ENCODE assay signal across 23 cellular contexts in genomic region chr2:239629936-239630617, GRCh38.
DNase-seq lines count a peak whose midpoint lies in the region; ATAC-seq, FAIRE-seq and TF ChIP-seq lines count a peak whose summit lies in the region.
"Had no signal": no experiment of that assay in that cellular context is flagged by ENCODE, and none has a peak within 500 bp of the region (broad histone marks: within the 10 kb centered on the region; RNA-seq: fewer than 3 reads in every experiment).

No MANE protein-coding gene starts in this region.

- no peak for TF ChIP-seq EP300 in A549 (IDR thresholded peaks at IDR 0.05)

- H3K27ac ChIP-seq in A549 = peak overlapping the region; percentile 77 to 87
- H3K27ac ChIP-seq: epithelial cell of prostate, spleen, vagina had no signal

- no peaks in the 10 kb centered on the region for H3K9me3 Mint-ChIP-seq in chondrocyte (ENCODE audit: low read depth)
- H3K9me3 Mint-ChIP-seq: activated CD4-positive, alpha-beta T cell treated with anti-CD3 and anti-CD28 coated beads, Interleukin-2, amount 10 ng/mL, durations not matched to agents 7 days and 5 days had no signal

- ATAC-seq in A549 = no peak
- no peak for ATAC-seq in GM18870 (IDR thresholded peaks at IDR 0.05; ENCODE audit: unreplicated experiment)

- TF ChIP-seq CTCF in A549 (IDR thresholded peaks at IDR 0.05) (no peak), chondrocyte (IDR thresholded peaks at IDR 0.05) (no peak)

- POLR2A ChIA-PET in A549 (lab: Yijun Ruan, JAX) = interaction anchor here (0.6 to 1.5 kb wide), 4 partner anchors 16 to 297 kb away, joined by 4 to 13 read pairs (median 8); partner anchors contain the start of gene HDAC4

- H3K4me3 ChIP-seq in A549 = no peak overlapping the region
- H3K4me3 ChIP-seq: dorsolateral prefrontal cortex, spleen, vagina had no signal

- no peak for FAIRE-seq in A549 (lab: Jason Lieb, UNC)
- FAIRE-seq: H1 had no signal

- H3K4me1 ChIP-seq in A549 = peaks cover 20% of the 10 kb centered on the region

- no peaks in the 10 kb centered on the region for H3K9me3 ChIP-seq in A549
- H3K9me3 ChIP-seq: spleen, vagina had no signal

- 64% methylated on average over 7 of the region's 7 CpGs for WGBS in A549 (ENCODE audit: missing lambda C conversion rate)

- peaks cover 8% of the 10 kb centered on the region for H3K4me1 Mint-ChIP-seq in chondrocyte (ENCODE audit: low read depth)

- in situ Hi-C loops in KBM-7 (cut with MboI; ENCODE audit: low pct_unique_long_range_greater_than_20kb, low sequenced_read_pairs) = no loop called here

- CTCF ChIA-PET in A549 (lab: Yijun Ruan, JAX) = no interaction called here

- peak overlapping the region; percentile 86 for H3K27ac Mint-ChIP-seq in chondrocyte (ENCODE audit: unreplicated experiment)
- H3K27ac Mint-ChIP-seq: activated CD4-positive, alpha-beta T cell treated with anti-CD3 and anti-CD28 coated beads, Interleukin-2, amount 10 ng/mL, durations not matched to agents 7 days and 5 days; nephron progenitor cell; progenitor cell of endocrine pancreas had no signal

- no peak for TF ChIP-seq RAD21 in A549 (conservative IDR thresholded peaks at IDR 0.05 in 1 of 2, IDR thresholded peaks at IDR 0.05 in 1 of 2)

- H3K27me3 Mint-ChIP-seq in chondrocyte (ENCODE audit: low read depth) = peaks cover 4% of the 10 kb centered on the region

- DNase-seq in A549 (ENCODE audit: low read depth in 1 of 2, low spot score in 1 of 2) (no peak), GM03348 (ENCODE audit: low spot score) (peak; percentile 26), chondrocyte (ENCODE audit: low spot score) (no peak), mucosa of gallbladder (ENCODE audit: low spot score) (peak; percentile 8), activated gamma-delta T cell (lab: John Stamatoyannopoulos, UW) (no peak), cerebellar cortex (ENCODE audit: low spot score) (no peak), KBM-7 (no peak)
- DNase-seq: activated CD4-positive, alpha-beta T cell treated with anti-CD3 and anti-CD28 coated beads, Interleukin-2, amount 10 ng/mL, durations not matched to agents 7 days and 5 days; activated CD8-positive, alpha-beta memory T cell treated with anti-CD3 and anti-CD28 coated beads, Interleukin-2, amount 50 U/mL, for 4 hours; activated effector memory CD4-positive, alpha-beta T cell treated with anti-CD3 and anti-CD28 coated beads, Interleukin-2, amount 50 U/mL, for 16 hours; DMS153; MM.1S; NCI-H1694; nephron progenitor cell; OCI-M1; SIG-M5; spleen had no signal

- TF ChIP-seq POLR2A in A549 (IDR thresholded peaks at IDR 0.05; ENCODE audit: low read length) = no peak

- H3K4me3 Mint-ChIP-seq in chondrocyte (ENCODE audit: unreplicated experiment) = no peak overlapping the region
- H3K4me3 Mint-ChIP-seq: activated CD4-positive, alpha-beta T cell treated with anti-CD3 and anti-CD28 coated beads, Interleukin-2, amount 10 ng/mL, durations not matched to agents 7 days and 5 days; nephron progenitor cell had no signal

- peak overlapping the region; percentile 62 for H3K4me2 ChIP-seq in A549

- no peaks in the 10 kb centered on the region for H3K36me3 Mint-ChIP-seq in chondrocyte (ENCODE audit: low read depth)

TF ChIP-seq in A549, 52 proteins besides CTCF, POLR2A, EP300 and RAD21:
- TF ChIP-seq RFX5 (IDR thresholded peaks at IDR 0.05) (no peak), RARB (CRISPR knock-in tag; IDR thresholded peaks at IDR 0.05) (no peak), ATOH8 (CRISPR knock-in tag; IDR thresholded peaks at IDR 0.05; ENCODE audit: low read depth) (no peak), NR3C1 (IDR thresholded peaks at IDR 0.05) (no peak), PHF8 (IDR thresholded peaks at IDR 0.05; ENCODE audit: borderline replicate concordance, low read depth) (no peak), SREBF2 (IDR thresholded peaks at IDR 0.05) (no peak), EHF (CRISPR knock-in tag; IDR thresholded peaks at IDR 0.05) (no peak)

Comparison
In these comparisons a context has a peak if more than half of its experiments do, and no peak if none do; other contexts are left out.
1. DNase-seq: peak in GM03348 (single experiment) and mucosa of gallbladder (single experiment); none in A549 (0 of 2), chondrocyte (single experiment), activated gamma-delta T cell (single experiment), cerebellar cortex (single experiment) and KBM-7 (single experiment).